In the genomic region with DNA sequence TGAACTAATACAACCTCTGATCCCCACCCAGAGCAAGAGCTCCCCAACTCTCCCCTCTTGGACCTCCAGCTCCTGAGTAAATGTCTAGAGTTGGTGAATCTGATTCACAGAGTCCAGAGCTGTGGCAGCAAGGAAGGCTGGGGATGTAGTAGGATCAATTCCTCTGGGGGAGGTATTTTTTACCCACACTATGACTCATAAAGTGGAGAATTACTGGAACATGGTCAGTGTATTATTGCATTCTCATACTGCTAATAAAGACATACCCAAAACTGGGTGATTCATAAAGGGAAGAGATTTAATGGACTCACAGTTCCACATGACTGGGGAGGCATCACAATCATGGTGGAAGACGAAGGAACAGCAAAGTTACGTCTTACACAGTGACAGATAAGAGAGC, we compare ENCODE assay signal across 16 cellular contexts.
DNase-seq lines count a peak whose midpoint lies in the region; ATAC-seq and TF ChIP-seq lines count a peak whose summit lies in the region.
"Had no signal": no experiment of that assay in that cellular context is flagged by ENCODE, and none has a peak within 500 bp of the region (broad histone marks: within the 10 kb centered on the region; RNA-seq: fewer than 3 reads in every experiment).

No MANE protein-coding gene starts in this region.

- no peaks in the 10 kb centered on the region for H3K9me3 ChIP-seq in tibial nerve
- H3K9me3 ChIP-seq: right lobe of liver had no signal

- H3K4me3 ChIP-seq in skeletal muscle cell (ENCODE audit: low read depth, low read length) (no peak overlapping the region), tibial nerve (no peak overlapping the region)
- H3K4me3 ChIP-seq: right lobe of liver had no signal

- WGBS in tibial nerve, 2 donors: 92% methylated on average over 2 of the region's 2 CpGs

- no peaks in the 10 kb centered on the region for H3K27me3 ChIP-seq in tibial nerve
- H3K27me3 ChIP-seq: right lobe of liver had no signal

- no peak for TF ChIP-seq POLR2A in tibial nerve (IDR thresholded peaks at IDR 0.05)

- DNase-seq in GM03348 (ENCODE audit: low spot score): peak; percentile 61
- peak; percentile 51 for DNase-seq in RWPE1 (ENCODE audit: low spot score)
- DNase-seq in fibroblast of gingiva (ENCODE audit: low read depth): peak; percentile 65
- peak; percentile 84 for DNase-seq in skeletal muscle cell (ENCODE audit: low read depth)
- DNase-seq in UCSD-AML1 (lab: John Stamatoyannopoulos, UW; ENCODE audit: unreplicated experiment): no peak
- DNase-seq in tibial nerve (ENCODE audit: low spot score in 2 of 2): no peak
- DNase-seq in NCI-H1048 (lab: John Stamatoyannopoulos, UW): no peak
- DNase-seq: activated T-cell treated with anti-CD3 and anti-CD28 coated beads, Interleukin-2, amount 50 U/mL, for 1 hour; aorta; COR-L47; NCI-H2171 treated with DMSO at 0.1 percent for 48 hours; right lobe of liver; substantia nigra; SW 1271 had no signal

- POLR2A ChIA-PET in RWPE1 (lab: Yijun Ruan, JAX; ENCODE audit: low non-redundant PET): no interaction called here

- H3K36me3 ChIP-seq in tibial nerve: no peaks in the 10 kb centered on the region
- H3K36me3 ChIP-seq: right lobe of liver had no signal

- H3K27ac ChIP-seq in RWPE1 (no peak overlapping the region), tibial nerve (no peak overlapping the region)
- H3K27ac ChIP-seq: right lobe of liver had no signal

- CTCF ChIA-PET in RWPE1 (lab: Yijun Ruan, JAX): interaction anchor here (0.5 kb wide), 1 partner anchor 1143 kb away, joined by 5 read pairs; no protein-coding TSS in a partner anchor

- no peaks in the 10 kb centered on the region for H3K4me1 ChIP-seq in tibial nerve
- H3K4me1 ChIP-seq: right lobe of liver had no signal

- no peak for ATAC-seq in GM21528 (IDR thresholded peaks at IDR 0.05; ENCODE audit: low FRiP score, unreplicated experiment)
- ATAC-seq: activated CD4-positive, CD25-positive, alpha-beta regulatory T cell treated with anti-CD3 and anti-CD28 coated beads, Interleukin-2, amount 50 U/mL, for 24 hours; right lobe of liver had no signal

- no peak for TF ChIP-seq CTCF in RWPE1 (conservative IDR thresholded peaks at IDR 0.05; ENCODE audit: low read depth)
- TF ChIP-seq CTCF in tibial nerve (IDR thresholded peaks at IDR 0.05): no peak

- no peak for TF ChIP-seq EP300 in tibial nerve (IDR thresholded peaks at IDR 0.05)

Comparison
In these comparisons a context has a peak if more than half of its experiments do, and no peak if none do; other contexts are left out.
1. DNase-seq: peak in GM03348 (single experiment), RWPE1 (single experiment), fibroblast of gingiva (single experiment) and skeletal muscle cell (single experiment); none in UCSD-AML1 (single experiment), tibial nerve (0 of 2) and NCI-H1048 (single experiment).